Comparison of ENCODE assay signal across 19 cellular contexts in genomic region chr6:126753616-126754015, GRCh38.
DNase-seq lines count a peak whose midpoint lies in the region; ATAC-seq and TF ChIP-seq lines count a peak whose summit lies in the region.
"Had no signal": no experiment of that assay in that cellular context is flagged by ENCODE, and none has a peak within 500 bp of the region (broad histone marks: within the 10 kb centered on the region; RNA-seq: fewer than 3 reads in every experiment).

No MANE protein-coding gene starts in this region.

- H3K4ac ChIP-seq in mesendoderm (ENCODE audit: low read depth, low read length), result no peak overlapping the region

- no peaks in the 10 kb centered on the region for H3K79me1 ChIP-seq in mesendoderm (ENCODE audit: low read length)

- H4K5ac ChIP-seq in mesendoderm (ENCODE audit: low read length), result no peak overlapping the region

- no peak overlapping the region for H4K8ac ChIP-seq in mesendoderm (ENCODE audit: low read depth, low read length)

- H3K36me3 ChIP-seq in adipocyte (ENCODE audit: control insufficient read depth, insufficient read depth, low read length, severe bottlenecking), result no peaks in the 10 kb centered on the region
- no peaks in the 10 kb centered on the region for H3K36me3 ChIP-seq in mesendoderm (ENCODE audit: control insufficient read depth, insufficient read depth, low read length)
- no peaks in the 10 kb centered on the region for H3K36me3 ChIP-seq in mucosa of descending colon (ENCODE audit: low read depth)
- H3K36me3 ChIP-seq in ovary, result no peaks in the 10 kb centered on the region
- H3K36me3 ChIP-seq: BLaER1 treated with 17β-estradiol and CSF1 and Interleukin-3, amounts not matched to agents 10 nM and 100 nM had no signal

- TF ChIP-seq EP300 in ovary (IDR thresholded peaks at IDR 0.05), result no peak

- intact Hi-C loops in mucosa of descending colon (cut with DNase I, micrococcal nuclease), result no loop called here
- intact Hi-C loops in ovary (cut with DNase I), result no loop called here

- H3K56ac ChIP-seq in mesendoderm (ENCODE audit: low read length), result no peak overlapping the region

- peaks cover 19% of the 10 kb centered on the region for H3K4me1 ChIP-seq in adipocyte (ENCODE audit: control insufficient read depth, insufficient read depth, low read length)
- no peaks in the 10 kb centered on the region for H3K4me1 ChIP-seq in mesendoderm (ENCODE audit: control insufficient read depth, low read depth, low read length)
- H3K4me1 ChIP-seq in mucosa of descending colon (ENCODE audit: low read depth), result no peaks in the 10 kb centered on the region
- H3K4me1 ChIP-seq in ovary (ENCODE audit: insufficient read depth), result no peaks in the 10 kb centered on the region
- H3K4me1 ChIP-seq: A549 had no signal

- WGBS in mesendoderm (ENCODE audit: extremely low coverage, insufficient coverage, low lambda C conversion rate), result no CpG with 5 or more reads among the region's 1 CpG
- WGBS in ovary, 3 donors, result 16 to 33% (median 25%) methylated on average over 1 of the region's 1 CpG

- peak overlapping the region; percentile 28 for H3K18ac ChIP-seq in mesendoderm (ENCODE audit: low read length)

- H2BK5ac ChIP-seq in mesendoderm (ENCODE audit: low read length), result no peak overlapping the region

- H3K4me3 ChIP-seq in AG10803 (ENCODE audit: low read length), result no peak overlapping the region
- no peak overlapping the region for H3K4me3 ChIP-seq in adipocyte (ENCODE audit: low read length)
- H3K4me3 ChIP-seq in fibroblast of pulmonary artery (replicated peaks; ENCODE audit: low read depth, low read length), result no peak overlapping the region
- H3K4me3 ChIP-seq in mesendoderm (ENCODE audit: low read length), result no peak overlapping the region
- H3K4me3 ChIP-seq in mucosa of descending colon, result no peak overlapping the region
- no peak overlapping the region for H3K4me3 ChIP-seq in ovary
- H3K4me3 ChIP-seq: A549; BLaER1 treated with 17β-estradiol and CSF1 and Interleukin-3, amounts not matched to agents 10 nM and 100 nM; GM12878 had no signal

- no peak overlapping the region for H2AK5ac ChIP-seq in mesendoderm (ENCODE audit: low read length)

- TF ChIP-seq CTCF in AG10803 (conservative IDR thresholded peaks at IDR 0.05; ENCODE audit: low read length) (no peak), fibroblast of pulmonary artery (IDR thresholded peaks at IDR 0.05; ENCODE audit: low read length, missing control alignments) (no peak), mucosa of descending colon (IDR thresholded peaks at IDR 0.05) (no peak), ovary (IDR thresholded peaks at IDR 0.05) (no peak)

- no peak overlapping the region for H3K23ac ChIP-seq in mesendoderm (ENCODE audit: low read length)

- H3K9me3 ChIP-seq in adipocyte (ENCODE audit: control insufficient read depth, low read length) (peaks cover 12% of the 10 kb centered on the region), mucosa of descending colon (no peaks in the 10 kb centered on the region), ovary (no peaks in the 10 kb centered on the region)

- H3K27ac ChIP-seq in mesendoderm (ENCODE audit: low read depth, low read length) (no peak overlapping the region), ovary (no peak overlapping the region)
- H3K27ac ChIP-seq: 22Rv1; A549; BLaER1 treated with 17β-estradiol and CSF1 and Interleukin-3, amounts not matched to agents 10 nM and 100 nM had no signal

- DNase-seq in AG10803 (ENCODE audit: low read depth) (peak; percentile 2), adipocyte (ENCODE audit: low read depth) (peak; percentile 11), fibroblast of pulmonary artery (ENCODE audit: low read depth) (peak; percentile 44), mesendoderm (no peak), mucosa of descending colon (no peak), ovary (no peak)
- DNase-seq: Calu3; CD8-positive, alpha-beta T cell; DMS79 treated with DMSO at 0.1 percent for 48 hours; GF-D8; GOT3; H7; HFFc6 had no signal

- TF ChIP-seq POLR2A in ovary (IDR thresholded peaks at IDR 0.05), result no peak

- no peak overlapping the region for H2BK120ac ChIP-seq in mesendoderm (ENCODE audit: low read depth, low read length)

- ATAC-seq in mucosa of descending colon (no peak), HG02798 (IDR thresholded peaks at IDR 0.05; ENCODE audit: poor library complexity, unreplicated experiment) (no peak)
- ATAC-seq: A549; CD8-positive, alpha-beta T cell; GM12878; HCT116 had no signal

- H3K27me3 ChIP-seq in adipocyte (replicated peaks; ENCODE audit: control insufficient read depth, insufficient read depth, low read length) (no peaks in the 10 kb centered on the region), mesendoderm (ENCODE audit: insufficient read depth, low read length, poor library complexity) (no peaks in the 10 kb centered on the region), ovary (no peaks in the 10 kb centered on the region)
- H3K27me3 ChIP-seq: BLaER1 treated with 17β-estradiol and CSF1 and Interleukin-3, amounts not matched to agents 10 nM and 100 nM had no signal

- H3K4me2 ChIP-seq in mesendoderm (ENCODE audit: low read length), result no peak overlapping the region
- H3K4me2 ChIP-seq: A549; BLaER1 treated with 17β-estradiol and CSF1 and Interleukin-3, amounts not matched to agents 10 nM and 100 nM had no signal

- no peaks in the 10 kb centered on the region for H3K79me2 ChIP-seq in mesendoderm (ENCODE audit: control insufficient read depth, insufficient read depth, low read length)

- no peak overlapping the region for H2BK15ac ChIP-seq in mesendoderm (replicated peaks; ENCODE audit: low read depth)

- H3K9ac ChIP-seq in adipocyte (ENCODE audit: low read length) (no peak overlapping the region), mesendoderm (ENCODE audit: low read length) (no peak overlapping the region)
- H3K9ac ChIP-seq: BLaER1 treated with 17β-estradiol and CSF1 and Interleukin-3, amounts not matched to agents 10 nM and 100 nM had no signal

Comparison
In these comparisons a context has a peak if more than half of its experiments do, and no peak if none do; other contexts are left out.
1. DNase-seq: peak in AG10803 (single experiment), adipocyte (single experiment) and fibroblast of pulmonary artery (single experiment); none in mesendoderm (single experiment), mucosa of descending colon (0 of 3) and ovary (0 of 5).